In genomic region chr10:6944450-6944849, GRCh38 we compare ENCODE assay signal across 29 cellular contexts.
"Had no signal": no experiment of that assay in that cellular context is flagged by ENCODE, and none has a peak within 500 bp of the region (broad histone marks: within the 10 kb centered on the region; RNA-seq: fewer than 3 reads in every experiment).

No MANE protein-coding gene starts in this region.

- H3K4me3 ChIP-seq: colonic mucosa, coronary artery, dorsolateral prefrontal cortex, esophagus muscularis mucosa, esophagus squamous epithelium, gastrocnemius medialis, gastroesophageal sphincter, heart left ventricle, heart right ventricle, hepatocyte had no signal

- H3K4me1 ChIP-seq: colonic mucosa, esophagus muscularis mucosa, esophagus squamous epithelium, foreskin keratinocyte, gastrocnemius medialis, gastroesophageal sphincter, heart left ventricle, heart right ventricle had no signal

- H3K36me3 ChIP-seq: colonic mucosa, esophagus muscularis mucosa, esophagus squamous epithelium, gastrocnemius medialis, gastroesophageal sphincter, heart left ventricle, heart right ventricle had no signal

- DNase-seq: colonic mucosa; cortex of kidney; dermis blood vessel endothelial cell; dorsolateral prefrontal cortex; effector CD4-positive, alpha-beta T cell; effector CD8-positive, alpha-beta T cell; effector memory CD4-positive, alpha-beta T cell; effector memory CD8-positive, alpha-beta T cell; endodermal cell; erythroblast; esophagus squamous epithelium; foreskin fibroblast; foreskin keratinocyte; foreskin melanocyte; gastrocnemius medialis; glutamatergic neuron; head of caudate nucleus; heart left ventricle; heart right ventricle had no signal

- ATAC-seq: effector memory CD8-positive, alpha-beta T cell; esophagus mucosa; foreskin keratinocyte; gastrocnemius medialis; gastroesophageal sphincter; heart left ventricle; heart right ventricle had no signal

- H3K9me3 ChIP-seq: colonic mucosa, esophagus squamous epithelium, gastrocnemius medialis, gastroesophageal sphincter, heart left ventricle had no signal

- H3K4me2 ChIP-seq: hepatocyte had no signal

- H3K79me2 ChIP-seq: hepatocyte had no signal

- H3K27me3 ChIP-seq: colonic mucosa, esophagus muscularis mucosa, esophagus squamous epithelium, gastroesophageal sphincter had no signal

- H2AFZ ChIP-seq: hepatocyte had no signal

- H3K27ac ChIP-seq: colonic mucosa, coronary artery, dorsolateral prefrontal cortex, epithelial cell of prostate, esophagus muscularis mucosa, esophagus squamous epithelium, foreskin keratinocyte, gastrocnemius medialis, gastroesophageal sphincter, heart left ventricle, heart right ventricle, hepatocyte had no signal

- FAIRE-seq: colon, endometrium, endothelial cell of umbilical vein, frontal cortex had no signal
